In the genomic region with DNA sequence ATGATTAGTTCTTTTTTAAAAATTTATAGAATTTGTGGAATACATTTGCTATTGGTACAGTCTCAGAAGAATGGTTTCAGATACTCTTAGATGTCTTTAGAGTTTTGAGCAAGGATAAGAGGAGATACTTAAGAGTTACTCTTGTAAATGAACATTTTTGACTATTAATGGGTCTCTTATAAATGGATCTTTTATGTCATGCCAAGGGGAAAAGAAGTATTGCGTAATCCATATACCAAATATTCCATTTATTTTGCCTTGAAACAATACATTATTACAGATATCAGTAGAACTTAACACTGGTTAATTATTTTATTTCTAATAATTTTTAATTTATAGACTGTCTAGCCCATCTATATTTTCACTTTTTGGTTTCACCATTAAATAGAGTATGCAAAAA, we compare ENCODE assay signal across 23 cellular contexts. TPM values are rescaled to one million over a fixed set of nuclear protein-coding genes. Genes with fewer than 3 reads are reported as not detected.
"Had no signal": no experiment of that assay in that cellular context is flagged by ENCODE, and none has a peak within 500 bp of the region (broad histone marks: within the 10 kb centered on the region; RNA-seq: fewer than 3 reads in every experiment).

No MANE protein-coding gene starts in this region.

- H3K27ac ChIP-seq: coronary artery, dorsolateral prefrontal cortex, esophagus muscularis mucosa, foreskin keratinocyte, gastrocnemius medialis, heart right ventricle, left lung, lower lobe of right lung had no signal

- H3K4me3 ChIP-seq: coronary artery, dorsolateral prefrontal cortex, esophagus muscularis mucosa, gastrocnemius medialis, heart right ventricle, left lung, lower lobe of right lung had no signal

- FAIRE-seq: colon, endothelial cell of umbilical vein, islet of Langerhans, keratinocyte had no signal

- ATAC-seq: foreskin keratinocyte; gastrocnemius medialis; heart right ventricle; left cardiac atrium; left lung; left ventricle myocardium superior; lower lobe of right lung; naive thymus-derived CD4-positive, alpha-beta T cell had no signal

- H3K27me3 ChIP-seq: dorsolateral prefrontal cortex, esophagus muscularis mucosa, foreskin keratinocyte, gastrocnemius medialis, heart right ventricle, left lung had no signal

- H3K36me3 ChIP-seq: esophagus muscularis mucosa, gastrocnemius medialis, heart right ventricle, left lung, lower lobe of right lung had no signal

- H3K4me1 ChIP-seq: esophagus muscularis mucosa, foreskin keratinocyte, gastrocnemius medialis, left lung, lower lobe of right lung had no signal

- H3K9me3 ChIP-seq: gastrocnemius medialis, lower lobe of right lung had no signal

- DNase-seq: dermis blood vessel endothelial cell; dorsolateral prefrontal cortex; effector CD4-positive, alpha-beta T cell; effector memory CD4-positive, alpha-beta T cell; foreskin keratinocyte; gastrocnemius medialis; glutamatergic neuron; head of caudate nucleus; heart right ventricle; hippocampal formation; left cardiac atrium; left lung; left ventricle myocardium superior; lower lobe of right lung; mesenchymal stem cell; naive thymus-derived CD4-positive, alpha-beta T cell had no signal

RNA-seq across cellular contexts. Expression of a gene that starts 17.2 kb away (rescaled TPM):
- total RNA-seq: epithelial cell of proximal tubule had no signal
